Comparison of ENCODE assay signal across 8 cellular contexts in genomic region chr19:7366701-7367420, GRCh38. TPM values are rescaled to one million over a fixed set of nuclear protein-coding genes. Genes with fewer than 3 reads are reported as not detected.
DNase-seq lines count a peak whose midpoint lies in the region; ATAC-seq and TF ChIP-seq lines count a peak whose summit lies in the region.

No MANE protein-coding gene starts in this region.

- H3K4me1 Mint-ChIP-seq in CD4-positive, CD25-positive, alpha-beta regulatory T cell, result peaks cover 5 to 45% (median 23%) of the 10 kb centered on the region in 4 donors
- peaks cover 6% of the 10 kb centered on the region for H3K4me1 Mint-ChIP-seq in stimulated activated naive CD8-positive, alpha-beta T cell treated with anti-CD3 and anti-CD28 coated beads, Interleukin-15, amount 100 ng/mL, for 72 hours
- H3K4me1 Mint-ChIP-seq in nephron progenitor cell, result peaks cover 6% of the 10 kb centered on the region

- no peaks in the 10 kb centered on the region for H3K4me1 ChIP-seq in CD4-positive, CD25-positive, alpha-beta regulatory T cell (ENCODE audit: control insufficient read depth, insufficient read depth, low read length, poor library complexity, severe bottlenecking)
- no peaks in the 10 kb centered on the region for H3K4me1 ChIP-seq in fibroblast of lung (ENCODE audit: control insufficient read depth, extremely low read depth, insufficient read depth, low read length)

- no peaks in the 10 kb centered on the region for H3K79me2 ChIP-seq in fibroblast of lung (ENCODE audit: control insufficient read depth, insufficient read depth, low read length)

- peak overlapping the region in 1 of 3 donors; percentile 62 for H3K27ac Mint-ChIP-seq in CD4-positive, CD25-positive, alpha-beta regulatory T cell
- H3K27ac Mint-ChIP-seq in stimulated activated naive CD8-positive, alpha-beta T cell treated with anti-CD3 and anti-CD28 coated beads, Interleukin-15, amount 100 ng/mL, for 72 hours, result peak overlapping the region in 1 of 2 donors; percentile 90
- no peak overlapping the region for H3K27ac Mint-ChIP-seq in nephron progenitor cell

- no peaks in the 10 kb centered on the region for H4K20me1 ChIP-seq in fibroblast of lung (ENCODE audit: control insufficient read depth, extremely low read depth, insufficient read depth, low read length)

- TF ChIP-seq CTCF in fibroblast of lung (conservative IDR thresholded peaks at IDR 0.05 in 1 of 2, IDR thresholded peaks at IDR 0.05 in 1 of 2; ENCODE audit: low read depth in 1 of 2, low read length in 2 of 2) (peak; percentile 22 to 37), nephron progenitor cell (IDR thresholded peaks at IDR 0.05) (no peak)

- H3K9ac ChIP-seq in fibroblast of lung (ENCODE audit: insufficient read depth, low read length), result no peak overlapping the region

- H3K9me3 ChIP-seq in CD4-positive, CD25-positive, alpha-beta regulatory T cell (ENCODE audit: control insufficient read depth in 2 of 2, low read length in 2 of 2), result no peaks in the 10 kb centered on the region
- no peaks in the 10 kb centered on the region for H3K9me3 ChIP-seq in fibroblast of lung (ENCODE audit: control insufficient read depth, insufficient read depth, low read depth, low read length)
- no peaks in the 10 kb centered on the region for H3K9me3 ChIP-seq in MG63

- H3K4me2 ChIP-seq in fibroblast of lung (ENCODE audit: extremely low read depth, insufficient read depth, low read length), result no peak overlapping the region

- no peaks in the 10 kb centered on the region for H3K27me3 ChIP-seq in CD4-positive, CD25-positive, alpha-beta regulatory T cell (ENCODE audit: control insufficient read depth, insufficient read depth, low read length)
- peaks cover 2% of the 10 kb centered on the region for H3K27me3 ChIP-seq in fibroblast of lung (ENCODE audit: control insufficient read depth, insufficient read depth, low read length)
- H3K27me3 ChIP-seq in MG63, result peaks cover 2% of the 10 kb centered on the region; the same call in 1 of the 2 replicates

- H3K4me3 ChIP-seq in CD4-positive, CD25-positive, alpha-beta regulatory T cell (ENCODE audit: low read depth, low read length), result no peak overlapping the region
- H3K4me3 ChIP-seq in fibroblast of lung (replicated peaks in 1 of 4; ENCODE audit: control extremely low read depth in 1 of 4, insufficient read depth in 1 of 4, low read depth in 3 of 4, low read length in 4 of 4) (no peak overlapping the region), MG63 (no peak overlapping the region)

- no peaks in the 10 kb centered on the region for H3K9me3 Mint-ChIP-seq in CD4-positive, CD25-positive, alpha-beta regulatory T cell
- peaks cover 0 to 8% of the 10 kb centered on the region in 2 donors for H3K9me3 Mint-ChIP-seq in stimulated activated naive CD8-positive, alpha-beta T cell treated with anti-CD3 and anti-CD28 coated beads, Interleukin-15, amount 100 ng/mL, for 72 hours
- no peaks in the 10 kb centered on the region for H3K9me3 Mint-ChIP-seq in nephron progenitor cell

- peaks cover 79% of the 10 kb centered on the region for H3K36me3 ChIP-seq in CD4-positive, CD25-positive, alpha-beta regulatory T cell (ENCODE audit: control insufficient read depth, insufficient read depth, low read length)
- H3K36me3 ChIP-seq in fibroblast of lung (ENCODE audit: control insufficient read depth, insufficient read depth, low read length) (no peaks in the 10 kb centered on the region), MG63 (no peaks in the 10 kb centered on the region)

- H2AFZ ChIP-seq in fibroblast of lung (ENCODE audit: low read length), result no peak overlapping the region

- H3K27ac ChIP-seq in CD4-positive, CD25-positive, alpha-beta regulatory T cell (ENCODE audit: insufficient read depth, low read length, poor library complexity, severe bottlenecking), result peak overlapping the region; percentile 37
- no peak overlapping the region for H3K27ac ChIP-seq in fibroblast of lung (ENCODE audit: insufficient read depth, low read length)

- peak in 1 of 2 donors; percentile 44 for ATAC-seq in CD4-positive, CD25-positive, alpha-beta regulatory T cell (ENCODE audit: low read depth in 2 of 2)
- peak; percentile 85 for ATAC-seq in stimulated activated naive CD8-positive, alpha-beta T cell treated with anti-CD3 and anti-CD28 coated beads, Interleukin-15, amount 100 ng/mL, for 72 hours

- in situ Hi-C loops in G401 (cut with HindIII; ENCODE audit: low sequenced_read_pairs), result no loop called here

- H3K36me3 Mint-ChIP-seq in CD4-positive, CD25-positive, alpha-beta regulatory T cell, result peaks cover 53% of the 10 kb centered on the region
- H3K36me3 Mint-ChIP-seq in nephron progenitor cell (ENCODE audit: low read depth), result no peaks in the 10 kb centered on the region

- peak in 1 of 3 donors; percentile 66 for DNase-seq in CD4-positive, CD25-positive, alpha-beta regulatory T cell
- DNase-seq in H4 (ENCODE audit: low spot score) (peak; percentile 59), SW480 (ENCODE audit: low spot score) (peak; percentile 46), fibroblast of lung (ENCODE audit: low read depth in 2 of 2) (peak; percentile 43 to 49), G401 (ENCODE audit: low spot score) (no peak), MG63 (no peak), nephron progenitor cell (no peak)
- DNase-seq in stimulated activated naive CD8-positive, alpha-beta T cell treated with anti-CD3 and anti-CD28 coated beads, Interleukin-15, amount 100 ng/mL, for 72 hours, result peak in 1 of 2 donors; percentile 53

- H3K4me3 Mint-ChIP-seq in CD4-positive, CD25-positive, alpha-beta regulatory T cell, result peak overlapping the region in 1 of 4 donors; percentile 54
- no peak overlapping the region for H3K4me3 Mint-ChIP-seq in stimulated activated naive CD8-positive, alpha-beta T cell treated with anti-CD3 and anti-CD28 coated beads, Interleukin-15, amount 100 ng/mL, for 72 hours
- H3K4me3 Mint-ChIP-seq in nephron progenitor cell, result no peak overlapping the region

- no peaks in the 10 kb centered on the region for H3K27me3 Mint-ChIP-seq in CD4-positive, CD25-positive, alpha-beta regulatory T cell
- H3K27me3 Mint-ChIP-seq in stimulated activated naive CD8-positive, alpha-beta T cell treated with anti-CD3 and anti-CD28 coated beads, Interleukin-15, amount 100 ng/mL, for 72 hours, result no peaks in the 10 kb centered on the region
- H3K27me3 Mint-ChIP-seq in nephron progenitor cell (ENCODE audit: low read depth, poor library complexity), result peaks cover 51% of the 10 kb centered on the region

RNA-seq across cellular contexts. Expression of gene ARHGEF18, which starts 18.1 kb away (rescaled TPM):
- 155 TPM for total RNA-seq in CD4-positive, CD25-positive, alpha-beta regulatory T cell
- 1 to 10 TPM; 2.5 to 7.1 (median 4.0) TPM for polyA plus RNA-seq in CD4-positive, CD25-positive, alpha-beta regulatory T cell
- 24.7 and 27.4 TPM in 2 replicates for total RNA-seq in H4 (2014; rRNA removed; shearing (Covaris generic))
- 33.1 and 45.1 TPM in 2 replicates for total RNA-seq in fibroblast of lung
- 6.1 and 7.8 TPM in 2 replicates for polyA plus RNA-seq in fibroblast of lung
- 19.8 and 20.8 TPM in 2 replicates for polyA plus RNA-seq in fibroblast of lung (2012)
- 5.6 and 11.1 TPM in 2 replicates for polyA minus RNA-seq in fibroblast of lung (ENCODE audit: low replicate concordance)
- total RNA-seq in G401 (2014; rRNA removed; shearing (Covaris generic)), result 33.0 and 33.2 TPM in 2 replicates
- total RNA-seq in MG63 (2014; rRNA removed; shearing (Covaris generic); ENCODE audit: low replicate concordance), result 27.0 and 39.0 TPM in 2 replicates

Comparison
In these comparisons a context has a peak if more than half of its experiments do, and no peak if none do; other contexts are left out.
1. DNase-seq: peak in H4 (single experiment), SW480 (single experiment) and fibroblast of lung (2 of 2); none in G401 (single experiment), MG63 (single experiment) and nephron progenitor cell (single experiment).